In genomic region chr2:32008811-32009478, GRCh38 we compare ENCODE assay signal across 8 cellular contexts. TPM values are rescaled to one million over a fixed set of nuclear protein-coding genes. Genes with fewer than 3 reads are reported as not detected.
A peak's percentile ranks its signal among the peaks of the same experiment; 100 is the strongest.
DNase-seq lines count a peak whose midpoint lies in the region; ATAC-seq and TF ChIP-seq lines count a peak whose summit lies in the region.

No MANE protein-coding gene starts in this region.

- 1% methylated on average over 9 of the region's 9 CpGs for WGBS in thymus

- H3K4me1 ChIP-seq in cardiac muscle cell (ENCODE audit: low read depth), result peaks cover 12% of the 10 kb centered on the region
- no peaks in the 10 kb centered on the region for H3K4me1 ChIP-seq in NT2/D1 (ENCODE audit: insufficient read depth, insufficient read length)
- H3K4me1 ChIP-seq in thymus (ENCODE audit: control insufficient read depth, insufficient read depth, low read length), result no peaks in the 10 kb centered on the region

- H3K9ac ChIP-seq in NT2/D1 (ENCODE audit: insufficient read length, low read depth), result peak overlapping the region; percentile 93

- H3K27ac ChIP-seq in cardiac muscle cell (peak overlapping the region; percentile 87), thymus (ENCODE audit: low read depth) (peak overlapping the region; percentile 82)

- DNase-seq in cardiac muscle cell (ENCODE audit: low read depth in 1 of 2, low spot score in 1 of 2) (peak; percentile 7 to 38), Right ventricle myocardium inferior (ENCODE audit: missing footprints) (no peak), NT2/D1 (ENCODE audit: low read depth, low spot score) (no peak), cardiac fibroblast (ENCODE audit: low read depth in 2 of 2) (peak; percentile 10 to 34), medulla oblongata (ENCODE audit: extremely low spot score) (peak; percentile 22)

- ATAC-seq in Right ventricle myocardium inferior (no peak), GM18520 (IDR thresholded peaks at IDR 0.05; ENCODE audit: unreplicated experiment) (no peak), GM21526 (IDR thresholded peaks at IDR 0.05; ENCODE audit: low FRiP score, unreplicated experiment) (no peak)

- intact Hi-C loops in Right ventricle myocardium inferior (cut with DNase I), result no loop called here

- H3K27me3 ChIP-seq in cardiac muscle cell (no peaks in the 10 kb centered on the region), NT2/D1 (ENCODE audit: insufficient read depth, insufficient read length) (no peaks in the 10 kb centered on the region), thymus (ENCODE audit: control insufficient read depth, insufficient read depth) (no peaks in the 10 kb centered on the region)

- H3K4me3 ChIP-seq in cardiac muscle cell (peak overlapping the region; percentile 97), NT2/D1 (ENCODE audit: insufficient read length, low read depth) (peak overlapping the region; percentile 83), cardiac fibroblast (replicated peaks in 1 of 2; ENCODE audit: low read depth in 2 of 2, low read length in 2 of 2) (peak overlapping the region; percentile 83 to 86), thymus (ENCODE audit: low read length) (peak overlapping the region; percentile 76)

- TF ChIP-seq CTCF in cardiac muscle cell (IDR thresholded peaks at IDR 0.05; ENCODE audit: low read depth, low read length) (no peak), cardiac fibroblast (IDR thresholded peaks at IDR 0.05; ENCODE audit: low read depth, low read length) (no peak)

- H3K36me3 ChIP-seq in cardiac muscle cell (no peaks in the 10 kb centered on the region), NT2/D1 (ENCODE audit: insufficient read depth, insufficient read length, low read length) (peaks cover 2% of the 10 kb centered on the region), thymus (ENCODE audit: control insufficient read depth, insufficient read depth) (no peaks in the 10 kb centered on the region)

- no peaks in the 10 kb centered on the region for H3K9me3 ChIP-seq in cardiac muscle cell (ENCODE audit: low read depth)
- H3K9me3 ChIP-seq in NT2/D1 (ENCODE audit: insufficient read depth, low read length), result no peaks in the 10 kb centered on the region
- no peaks in the 10 kb centered on the region for H3K9me3 ChIP-seq in thymus (ENCODE audit: control insufficient read depth)

RNA-seq across cellular contexts. Expression of gene MEMO1, which starts 1.9 kb away (rescaled TPM):
- total RNA-seq in cardiac muscle cell (28.3 and 42.6 TPM in 2 replicates), Right ventricle myocardium inferior (50.0 TPM)
- polyA plus RNA-seq in cardiac muscle cell (34.8 and 39.7 TPM in 2 replicates), thymus (62.0 TPM)

RNA-seq across cellular contexts. Expression of gene DPY30, which starts 30.7 kb away (rescaled TPM):
- total RNA-seq in cardiac muscle cell, result 43.0 and 56.2 TPM in 2 replicates
- polyA plus RNA-seq in cardiac muscle cell, result 143 and 169 TPM in 2 replicates
- total RNA-seq in Right ventricle myocardium inferior, result 42.8 TPM
- polyA plus RNA-seq in thymus, result 147 TPM

RNA-seq across cellular contexts. Expression of gene SPAST, which starts 54.4 kb away (rescaled TPM):
- total RNA-seq in cardiac muscle cell, result 21.8 and 23.0 TPM in 2 replicates
- 10.9 and 12.7 TPM in 2 replicates for polyA plus RNA-seq in cardiac muscle cell
- total RNA-seq in Right ventricle myocardium inferior, result 9.9 TPM
- polyA plus RNA-seq in thymus, result 12.7 TPM

Comparison
In these comparisons a context has a peak if more than half of its experiments do, and no peak if none do; other contexts are left out.
1. DNase-seq: peak in cardiac muscle cell (2 of 2), cardiac fibroblast (2 of 2) and medulla oblongata (single experiment); none in Right ventricle myocardium inferior (single experiment) and NT2/D1 (single experiment).
2. Peak in every context shown above with its lines, with median percentiles within 50 percentile points of each other: H3K4me3 ChIP-seq.